In genomic region chr17:78441271-78441986, GRCh38 we compare ENCODE assay signal across 18 cellular contexts.
DNase-seq lines count a peak whose midpoint lies in the region; ATAC-seq and TF ChIP-seq lines count a peak whose summit lies in the region.
"Had no signal": no experiment of that assay in that cellular context is flagged by ENCODE, and none has a peak within 500 bp of the region (broad histone marks: within the 10 kb centered on the region; RNA-seq: fewer than 3 reads in every experiment).

No MANE protein-coding gene starts in this region.

- no peak for TF ChIP-seq RAD21 in HCT116 (IDR thresholded peaks at IDR 0.05; ENCODE audit: low read depth)

- POLR2A ChIA-PET in HCT116 (lab: Charles Lee), result no interaction called here

- H3K36me3 Mint-ChIP-seq in activated T-cell treated with anti-CD3 and anti-CD28 coated beads, Interleukin-2, amount 50 U/mL, for 72 hours (ENCODE audit: insufficient read depth in 2 of 2), result no peaks in the 10 kb centered on the region
- H3K36me3 Mint-ChIP-seq in stimulated activated effector memory CD8-positive, alpha-beta T cell treated with anti-CD3 and anti-CD28 coated beads, Interleukin-12 subunit alpha, Interleukin-12 subunit beta, amount 100 ng/mL, for 72 hours, result peaks cover 14% of the 10 kb centered on the region
- H3K36me3 Mint-ChIP-seq: CD8-positive, alpha-beta T cell had no signal

- H3K27me3 ChIP-seq in HCT116 (ENCODE audit: insufficient read depth, low read length) (no peaks in the 10 kb centered on the region), WERI-Rb-1 (ENCODE audit: insufficient read depth, low read depth, severe bottlenecking) (no peaks in the 10 kb centered on the region)
- H3K27me3 ChIP-seq: BE2C had no signal

- peak; percentile 22 to 70 for ATAC-seq in activated T-cell treated with anti-CD3 and anti-CD28 coated beads, Interleukin-2, amount 50 U/mL, for 72 hours (replicated peaks in 1 of 2)
- ATAC-seq in HCT116 (no peak), HG03280 (IDR thresholded peaks at IDR 0.05; ENCODE audit: unreplicated experiment) (no peak)
- peak; percentile 67 for ATAC-seq in stimulated activated effector memory CD8-positive, alpha-beta T cell treated with anti-CD3 and anti-CD28 coated beads, Interleukin-12 subunit alpha, Interleukin-12 subunit beta, amount 100 ng/mL, for 72 hours
- ATAC-seq: CD8-positive, alpha-beta T cell; GM12878; GM23338 had no signal

- H3K9me3 ChIP-seq in HCT116 (ENCODE audit: control insufficient read depth in 1 of 2, insufficient read depth in 1 of 2, low read depth in 1 of 2, low read length in 2 of 2) (no peaks in the 10 kb centered on the region), WERI-Rb-1 (ENCODE audit: severe bottlenecking) (no peaks in the 10 kb centered on the region)
- H3K9me3 ChIP-seq: BE2C had no signal

- BruUV-seq in HCT116 (replicated peaks; lab: Mats Ljungman, UMichigan), result no TSS peak

- H3K27ac ChIP-seq in HCT116 (ENCODE audit: low read depth, low read length) (no peak overlapping the region), WERI-Rb-1 (no peak overlapping the region; the same call in 1 of the 2 replicates)

- RAD21 ChIA-PET in HCT116 (lab: Charles Lee; ENCODE audit: low non-redundant PET in 1 of 2, low total read pairs in 2 of 2, uncharacterized antibody in 2 of 2, unreplicated experiment in 2 of 2), result interaction anchor here in 1 of 2 experiments (0.6 kb wide), 1 partner anchor 376 kb away, joined by 4 read pairs; no protein-coding TSS in a partner anchor

- TF ChIP-seq CTCF in HCT116 (IDR thresholded peaks at IDR 0.05 in 2 of 3, conservative IDR thresholded peaks at IDR 0.05 in 1 of 3; ENCODE audit: borderline replicate concordance in 1 of 3, insufficient read depth in 1 of 3, low read depth in 2 of 3, low read length in 2 of 3) (no peak), WERI-Rb-1 (IDR thresholded peaks at IDR 0.05; ENCODE audit: low read depth, low read length) (no peak)

- H3K27ac Mint-ChIP-seq in activated T-cell treated with anti-CD3 and anti-CD28 coated beads, Interleukin-2, amount 50 U/mL, for 72 hours, result no peak overlapping the region
- H3K27ac Mint-ChIP-seq in stimulated activated effector memory CD8-positive, alpha-beta T cell treated with anti-CD3 and anti-CD28 coated beads, Interleukin-12 subunit alpha, Interleukin-12 subunit beta, amount 100 ng/mL, for 72 hours, result no peak overlapping the region
- H3K27ac Mint-ChIP-seq: CD8-positive, alpha-beta T cell; GM23338 had no signal

- CTCF ChIA-PET in HCT116 (lab: Charles Lee), result interaction anchor here (0.7 to 0.8 kb wide), 2 partner anchors 19 to 190 kb away, joined by 3 read pairs; no protein-coding TSS in a partner anchor

- no peak for DNase-seq in activated T-cell treated with anti-CD3 and anti-CD28 coated beads, Interleukin-2, amount 50 U/mL, for 72 hours
- no peak for DNase-seq in activated T-cell treated with anti-CD3 and anti-CD28 coated beads, Interleukin-2, amount 50 U/mL, for 1 hour
- no peak for DNase-seq in HCT116 (ENCODE audit: low read depth, low spot score)
- peak; percentile 77 for DNase-seq in WERI-Rb-1
- no peak for DNase-seq in stimulated activated effector memory CD8-positive, alpha-beta T cell treated with anti-CD3 and anti-CD28 coated beads, Interleukin-12 subunit alpha, Interleukin-12 subunit beta, amount 100 ng/mL, for 72 hours (ENCODE audit: low spot score in 2 of 2)
- DNase-seq in effector CD8-positive, alpha-beta T cell (lab: John Stamatoyannopoulos, UW), result no peak
- no peak for DNase-seq in activated CD8-positive, alpha-beta memory T cell treated with anti-CD3 and anti-CD28 coated beads, Interleukin-2, amount 50 U/mL, for 4 hours
- DNase-seq: BE2C; Calu3; CD8-positive, alpha-beta T cell; KG1; NCI-H1436; NCI-H1930; NCI-H226; NCI-H524 treated with DMSO at 0.1 percent for 48 hours had no signal

- intact Hi-C loops in HCT116 (cut with micrococcal nuclease), result no loop called here

- no peaks in the 10 kb centered on the region for H3K4me1 Mint-ChIP-seq in activated T-cell treated with anti-CD3 and anti-CD28 coated beads, Interleukin-2, amount 50 U/mL, for 72 hours (ENCODE audit: low read depth)
- no peaks in the 10 kb centered on the region for H3K4me1 Mint-ChIP-seq in stimulated activated effector memory CD8-positive, alpha-beta T cell treated with anti-CD3 and anti-CD28 coated beads, Interleukin-12 subunit alpha, Interleukin-12 subunit beta, amount 100 ng/mL, for 72 hours
- H3K4me1 Mint-ChIP-seq: GM23338 had no signal

- no peaks in the 10 kb centered on the region for H4K20me1 ChIP-seq in HCT116 (ENCODE audit: insufficient read depth)

- TF ChIP-seq POLR2A in HCT116 (IDR thresholded peaks at IDR 0.05; ENCODE audit: borderline replicate concordance, extremely low read depth, insufficient read depth, insufficient read length), result no peak

- H3K4me1 ChIP-seq in HCT116 (ENCODE audit: control insufficient read depth in 1 of 2, insufficient read depth in 2 of 2, low read length in 2 of 2), result peaks cover 0 to 8% of the 10 kb centered on the region in 2 experiments; a peak in 2 of 4 replicates
- H3K4me1 ChIP-seq: BE2C had no signal

- H3K9ac ChIP-seq in HCT116 (ENCODE audit: low read length), result no peak overlapping the region

- no peaks in the 10 kb centered on the region for H3K9me2 ChIP-seq in HCT116 (ENCODE audit: insufficient read depth)

- H3K36me3 ChIP-seq in HCT116 (ENCODE audit: control insufficient read depth in 1 of 2, insufficient read depth in 2 of 2, low read length in 2 of 2) (no peaks in the 10 kb centered on the region), WERI-Rb-1 (no peaks in the 10 kb centered on the region)
- H3K36me3 ChIP-seq: BE2C had no signal

- no peaks in the 10 kb centered on the region for H3K79me2 ChIP-seq in HCT116 (ENCODE audit: insufficient read depth, low read length)

- 0 out of 2 replicates have a peak overlapping the region, but pooled peaks have one; percentile 2 for H3K4me2 ChIP-seq in HCT116 (ENCODE audit: low read length)
- H3K4me2 ChIP-seq: GM23338 had no signal

- no peak overlapping the region for H2AFZ ChIP-seq in HCT116 (ENCODE audit: low read depth, low read length, poor library complexity, severe bottlenecking)
- H2AFZ ChIP-seq: GM23338 had no signal

- H3K4me3 ChIP-seq in HCT116 (replicated peaks in 1 of 2; ENCODE audit: low read depth in 1 of 2, low read length in 2 of 2) (no peak overlapping the region), WERI-Rb-1 (ENCODE audit: low read depth, low read length) (no peak overlapping the region)
- H3K4me3 ChIP-seq: GM12878, GM23338 had no signal

- H3K9me3 Mint-ChIP-seq in activated T-cell treated with anti-CD3 and anti-CD28 coated beads, Interleukin-2, amount 50 U/mL, for 72 hours, result peaks cover 0 to 2% of the 10 kb centered on the region in 2 donors
- H3K9me3 Mint-ChIP-seq in stimulated activated effector memory CD8-positive, alpha-beta T cell treated with anti-CD3 and anti-CD28 coated beads, Interleukin-12 subunit alpha, Interleukin-12 subunit beta, amount 100 ng/mL, for 72 hours, result peaks cover 2% of the 10 kb centered on the region
- H3K9me3 Mint-ChIP-seq: CD8-positive, alpha-beta T cell had no signal

- H3K4me3 Mint-ChIP-seq in activated T-cell treated with anti-CD3 and anti-CD28 coated beads, Interleukin-2, amount 50 U/mL, for 72 hours, result no peak overlapping the region
- H3K4me3 Mint-ChIP-seq in stimulated activated effector memory CD8-positive, alpha-beta T cell treated with anti-CD3 and anti-CD28 coated beads, Interleukin-12 subunit alpha, Interleukin-12 subunit beta, amount 100 ng/mL, for 72 hours, result no peak overlapping the region
- H3K4me3 Mint-ChIP-seq: CD8-positive, alpha-beta T cell; GM23338 had no signal

- no peaks in the 10 kb centered on the region for H3K27me3 Mint-ChIP-seq in activated T-cell treated with anti-CD3 and anti-CD28 coated beads, Interleukin-2, amount 50 U/mL, for 72 hours (ENCODE audit: low read depth)

TF ChIP-seq in HCT116, 20 proteins besides CTCF, POLR2A, EP300 and RAD21:
- no peak for TF ChIP-seq JUND (IDR thresholded peaks at IDR 0.05)
- TF ChIP-seq ATF3 (IDR thresholded peaks at IDR 0.05), result no peak
- no peak for TF ChIP-seq SIN3A (IDR thresholded peaks at IDR 0.05; ENCODE audit: low read depth)
- TF ChIP-seq EGR1 (IDR thresholded peaks at IDR 0.05; ENCODE audit: low read depth), result no peak
- no peak for TF ChIP-seq REST (IDR thresholded peaks at IDR 0.05; ENCODE audit: low read depth)
TF ChIP-seq in HCT116: peak in this region for 0.

Comparison
In these comparisons a context has a peak if more than half of its experiments do, and no peak if none do; other contexts are left out.
1. ATAC-seq: peak in activated T-cell treated with anti-CD3 and anti-CD28 coated beads, Interleukin-2, amount 50 U/mL, for 72 hours (2 of 2) and stimulated activated effector memory CD8-positive, alpha-beta T cell treated with anti-CD3 and anti-CD28 coated beads, Interleukin-12 subunit alpha, Interleukin-12 subunit beta, amount 100 ng/mL, for 72 hours (single experiment); none in HCT116 (single experiment) and HG03280 (single experiment).